Comparison of ENCODE assay signal across 8 cellular contexts in genomic region chr3:33063651-33064051, GRCh38. TPM values are rescaled to one million over a fixed set of nuclear protein-coding genes. Genes with fewer than 3 reads are reported as not detected.
DNase-seq lines count a peak whose midpoint lies in the region; ATAC-seq and TF ChIP-seq lines count a peak whose summit lies in the region.

No MANE protein-coding gene starts in this region.

- in situ Hi-C loops in GM13976 (cut with MboI; ENCODE audit: low sequenced_read_pairs, unreplicated experiment): loop anchor here (25.0 kb wide), 1 partner anchor 326 kb away; no protein-coding TSS in a partner anchor

- peaks cover 19 to 20% of the 10 kb centered on the region in 2 donors for H3K4me1 Mint-ChIP-seq in natural killer cell

- peak; percentile 15 for DNase-seq in GM04503 (ENCODE audit: low read depth)
- DNase-seq in activated T-cell treated with anti-CD3 and anti-CD28 coated beads for 4 hours: peak; percentile 51
- no peak for DNase-seq in natural killer cell
- DNase-seq in NOMO-1 treated with DMSO at 0.1 percent for 48 hours (lab: John Stamatoyannopoulos, UW; ENCODE audit: unreplicated experiment): no peak
- no peak for DNase-seq in NCI-H1417 (lab: John Stamatoyannopoulos, UW)
- no peak for DNase-seq in SKM-1 (lab: John Stamatoyannopoulos, UW; ENCODE audit: unreplicated experiment)
- DNase-seq in GM13976 (ENCODE audit: low spot score): no peak

- TF ChIP-seq CTCF in natural killer cell (IDR thresholded peaks at IDR 0.05) (no peak), GM13976 (IDR thresholded peaks at IDR 0.05; ENCODE audit: borderline replicate concordance, control extremely low read depth, extremely low read depth, insufficient read depth, missing control alignments) (no peak)

- intact Hi-C loops in natural killer cell (cut with micrococcal nuclease): no loop called here

- H3K4me3 Mint-ChIP-seq in natural killer cell: no peak overlapping the region

- H3K9me3 Mint-ChIP-seq in natural killer cell: no peaks in the 10 kb centered on the region

- ATAC-seq in HG03354 (IDR thresholded peaks at IDR 0.05; ENCODE audit: poor library complexity, severe bottlenecking, unreplicated experiment): peak; percentile 62
- peak in 2 of 3 donors; percentile 61 to 64 for ATAC-seq in natural killer cell

- peak overlapping the region; percentile 39 to 60 for H3K27ac Mint-ChIP-seq in natural killer cell

- H3K27me3 Mint-ChIP-seq in natural killer cell (ENCODE audit: low read depth in 2 of 2): no peaks in the 10 kb centered on the region

- H3K36me3 Mint-ChIP-seq in natural killer cell: no peaks in the 10 kb centered on the region

RNA-seq across cellular contexts. Expression of gene GLB1, which starts 33.3 kb away (rescaled TPM):
- 10 to 100 TPM; 27.6 to 39.3 (median 35.2) TPM for total RNA-seq in natural killer cell

RNA-seq across cellular contexts. Expression of gene TMPPE, which starts 33.3 kb away (rescaled TPM):
- 10 to 100 TPM in 2 of 3 donors, 1 to 10 TPM in 1; 8.8 to 12.6 (median 12.0) TPM for total RNA-seq in natural killer cell

RNA-seq across cellular contexts. Expression of gene CRTAP, which starts 50.2 kb away (rescaled TPM):
- total RNA-seq in natural killer cell: 10 to 100 TPM; 32.4 to 38.2 (median 37.9) TPM

Comparison
In these comparisons a context has a peak if more than half of its experiments do, and no peak if none do; other contexts are left out.
1. DNase-seq: peak in GM04503 (single experiment) and activated T-cell treated with anti-CD3 and anti-CD28 coated beads for 4 hours (single experiment); none in natural killer cell (single experiment), NOMO-1 treated with DMSO at 0.1 percent for 48 hours (single experiment), NCI-H1417 (0 of 3), SKM-1 (single experiment) and GM13976 (single experiment).